Comparison of ENCODE assay signal across 17 cellular contexts in genomic region chr3:45273681-45274515, GRCh38. TPM values are rescaled to one million over a fixed set of nuclear protein-coding genes. Genes with fewer than 3 reads are reported as not detected.
DNase-seq lines count a peak whose midpoint lies in the region; TF ChIP-seq lines count a peak whose summit lies in the region.
"Had no signal": no experiment of that assay in that cellular context is flagged by ENCODE, and none has a peak within 500 bp of the region (broad histone marks: within the 10 kb centered on the region; RNA-seq: fewer than 3 reads in every experiment).

No MANE protein-coding gene starts in this region.

- H3K4me1 Mint-ChIP-seq in chondrocyte (ENCODE audit: low read depth) (no peaks in the 10 kb centered on the region), progenitor cell of endocrine pancreas (ENCODE audit: low read depth) (no peaks in the 10 kb centered on the region)
- H3K4me1 Mint-ChIP-seq: naive thymus-derived CD4-positive, alpha-beta T cell had no signal

- H3K9me3 Mint-ChIP-seq in chondrocyte (ENCODE audit: low read depth) (peaks cover 20% of the 10 kb centered on the region), progenitor cell of endocrine pancreas (ENCODE audit: low read depth) (peaks cover 15% of the 10 kb centered on the region)

- TF ChIP-seq EP300 in esophagus muscularis mucosa (IDR thresholded peaks at IDR 0.05), result no peak

- TF ChIP-seq CTCF in esophagus muscularis mucosa (IDR thresholded peaks at IDR 0.05) (no peak), chondrocyte (IDR thresholded peaks at IDR 0.05) (no peak), progenitor cell of endocrine pancreas (IDR thresholded peaks at IDR 0.05; ENCODE audit: unreplicated experiment) (no peak)

- peak; percentile 2 for DNase-seq in A172 (ENCODE audit: low spot score)
- DNase-seq in EL, result peak; percentile 70
- peak; percentile 5 for DNase-seq in NCI-H69 (lab: John Stamatoyannopoulos, UW)
- peak; percentile 91 for DNase-seq in esophagus muscularis mucosa (ENCODE audit: extremely low spot score)
- DNase-seq in chondrocyte (ENCODE audit: low spot score), result no peak
- DNase-seq in LoVo (ENCODE audit: low spot score), result no peak
- no peak for DNase-seq in activated effector memory CD4-positive, alpha-beta T cell treated with Interleukin-2 at 50 U/mL for 16 hours
- no peak for DNase-seq in progenitor cell of endocrine pancreas (ENCODE audit: low spot score, unreplicated experiment)
- DNase-seq: activated T-cell treated with anti-CD3 and anti-CD28 coated beads, Interleukin-2, amount 50 U/mL, for 1 hour; GDM1; glutamatergic neuron; naive thymus-derived CD4-positive, alpha-beta T cell; NCI-H146; stimulated activated CD4-positive, alpha-beta T cell treated with anti-CD3 and anti-CD28 coated beads, Interleukin-1b, Interleukin-23, amount 100 ng/mL, for 48 hours had no signal

- peaks cover 0 to 17% (median 13%) of the 10 kb centered on the region in 4 donors for H3K9me3 ChIP-seq in esophagus muscularis mucosa

- H3K27ac Mint-ChIP-seq in chondrocyte (ENCODE audit: unreplicated experiment), result no peak overlapping the region
- H3K27ac Mint-ChIP-seq in progenitor cell of endocrine pancreas, result no peak overlapping the region
- H3K27ac Mint-ChIP-seq: naive thymus-derived CD4-positive, alpha-beta T cell had no signal

- no peak overlapping the region for H3K4me3 ChIP-seq in esophagus muscularis mucosa
- H3K4me3 ChIP-seq: adrenal gland, BLaER1, dorsolateral prefrontal cortex had no signal

- H3K27me3 ChIP-seq in esophagus muscularis mucosa, result no peaks in the 10 kb centered on the region
- H3K27me3 ChIP-seq: adrenal gland, BLaER1 had no signal

- H3K36me3 ChIP-seq in esophagus muscularis mucosa, result no peaks in the 10 kb centered on the region
- H3K36me3 ChIP-seq: adrenal gland, BLaER1 had no signal

- H3K36me3 Mint-ChIP-seq in chondrocyte (ENCODE audit: low read depth), result peaks cover 2% of the 10 kb centered on the region
- H3K36me3 Mint-ChIP-seq in progenitor cell of endocrine pancreas (ENCODE audit: insufficient read depth), result no peaks in the 10 kb centered on the region

- 79% methylated on average over 4 of the region's 4 CpGs for WGBS in esophagus muscularis mucosa

- no peak overlapping the region for H3K4me3 Mint-ChIP-seq in chondrocyte (ENCODE audit: unreplicated experiment)
- H3K4me3 Mint-ChIP-seq in progenitor cell of endocrine pancreas (ENCODE audit: low read depth), result no peak overlapping the region
- H3K4me3 Mint-ChIP-seq: naive thymus-derived CD4-positive, alpha-beta T cell had no signal

- H3K27ac ChIP-seq in esophagus muscularis mucosa (replicated peaks in 1 of 4), result no peak overlapping the region
- H3K27ac ChIP-seq: adrenal gland, BLaER1, dorsolateral prefrontal cortex had no signal

- no peak for TF ChIP-seq POLR2A in esophagus muscularis mucosa (IDR thresholded peaks at IDR 0.05; ENCODE audit: low read depth)

- peaks cover 9% of the 10 kb centered on the region for H3K27me3 Mint-ChIP-seq in chondrocyte (ENCODE audit: low read depth)
- peaks cover 5% of the 10 kb centered on the region for H3K27me3 Mint-ChIP-seq in progenitor cell of endocrine pancreas

- intact Hi-C loops in esophagus muscularis mucosa (cut with DNase I), result no loop called here

- H3K4me1 ChIP-seq in esophagus muscularis mucosa, result no peaks in the 10 kb centered on the region
- H3K4me1 ChIP-seq: adrenal gland, BLaER1 had no signal

RNA-seq across cellular contexts. Expression of gene TMEM158, which starts 47.8 kb away (rescaled TPM):
- 95.1 and 111 TPM in 2 replicates for total RNA-seq in A172 (2014; rRNA removed; shearing (Covaris generic))
- total RNA-seq in esophagus muscularis mucosa (1 to 10 TPM; 1.2 to 6.4 (median 2.3) TPM), chondrocyte (5.8 to 34.8 TPM (median 6.9 TPM) in 3 replicates), progenitor cell of endocrine pancreas (3.8 and 4.9 TPM in 2 replicates)

Comparison
In these comparisons a context has a peak if more than half of its experiments do, and no peak if none do; other contexts are left out.
1. DNase-seq: peak in A172 (single experiment), EL (single experiment), NCI-H69 (single experiment) and esophagus muscularis mucosa (single experiment); none in chondrocyte (single experiment), LoVo (single experiment), activated effector memory CD4-positive, alpha-beta T cell treated with Interleukin-2 at 50 U/mL for 16 hours (single experiment) and progenitor cell of endocrine pancreas (single experiment).